8 cellular contexts compared by ENCODE assay signal in the genomic region with DNA sequence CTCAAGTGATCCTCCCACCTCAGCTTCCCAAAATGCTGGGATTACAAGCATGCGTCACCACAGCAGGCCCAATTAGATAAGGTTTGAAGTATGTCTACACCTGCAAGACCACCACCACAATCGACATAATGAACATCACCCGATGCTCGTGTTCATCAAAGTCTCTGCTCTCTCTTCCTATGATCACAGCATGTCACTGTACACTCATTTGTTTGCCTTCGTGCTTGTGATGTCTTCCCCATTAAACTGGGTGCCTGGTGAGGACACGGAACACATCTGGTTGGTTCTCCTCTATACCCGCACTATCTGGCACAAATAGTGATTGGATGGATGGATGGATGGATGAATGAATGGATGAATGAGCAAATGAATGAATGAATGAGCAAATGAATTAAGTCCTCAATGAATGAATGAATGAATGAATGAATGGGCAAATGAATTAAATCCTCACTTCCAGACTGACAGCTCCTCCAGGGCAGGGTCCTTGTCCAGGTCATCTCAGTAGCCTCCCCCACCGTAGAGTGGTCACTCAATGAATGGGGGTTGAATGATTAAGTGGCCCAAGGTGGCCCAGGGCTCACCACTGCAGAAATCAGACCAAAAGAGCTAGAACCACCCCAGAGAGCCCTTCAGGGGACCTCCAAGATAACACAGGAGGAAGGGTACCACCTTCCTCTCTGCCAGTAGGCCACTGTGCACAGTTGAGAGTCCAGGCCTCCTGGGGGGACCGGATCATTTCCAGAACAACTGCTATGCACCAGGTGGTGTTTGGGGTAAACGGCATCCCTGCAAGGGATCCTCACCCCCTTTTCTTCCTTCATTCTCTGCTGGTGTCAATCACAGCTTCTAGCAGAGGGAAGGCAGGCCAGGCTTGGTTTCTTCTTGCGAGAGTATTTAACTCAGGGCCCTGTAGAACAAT. TPM values are rescaled to one million over a fixed set of nuclear protein-coding genes. Genes with fewer than 3 reads are reported as not detected.
A peak's percentile ranks its signal among the peaks of the same experiment; 100 is the strongest.
DNase-seq lines count a peak whose midpoint lies in the region; ATAC-seq and TF ChIP-seq lines count a peak whose summit lies in the region.

No MANE protein-coding gene starts in this region.

- H3K4me1 ChIP-seq in HUES48 (ENCODE audit: control insufficient read depth, insufficient read depth, low read length) (no peaks in the 10 kb centered on the region), smooth muscle cell (ENCODE audit: low read depth) (peaks cover 6% of the 10 kb centered on the region)

- H3K36me3 ChIP-seq in HUES48 (ENCODE audit: control insufficient read depth, insufficient read depth, low read length) (peaks cover 59% of the 10 kb centered on the region), smooth muscle cell (ENCODE audit: low read depth) (peaks cover 11% of the 10 kb centered on the region)

- no peak overlapping the region for H2AFZ ChIP-seq in smooth muscle cell (ENCODE audit: low read depth)

- no peaks in the 10 kb centered on the region for H3K9me3 Mint-ChIP-seq in Calu3 (ENCODE audit: low read depth, unreplicated experiment)
- H3K9me3 Mint-ChIP-seq in activated CD4-positive, alpha-beta T cell treated with anti-CD3 and anti-CD28 coated beads, Interleukin-2, amount 10 ng/mL, durations not matched to agents 24 days and 14 days: no peaks in the 10 kb centered on the region

- H3K27me3 ChIP-seq in HUES48 (ENCODE audit: control insufficient read depth, insufficient read depth, low read length) (no peaks in the 10 kb centered on the region), smooth muscle cell (ENCODE audit: low read depth) (no peaks in the 10 kb centered on the region)

- DNase-seq in Calu3: peak; percentile 63
- no peak for DNase-seq in activated CD4-positive, alpha-beta T cell treated with anti-CD3 and anti-CD28 coated beads, Interleukin-2, amount 10 ng/mL, durations not matched to agents 24 days and 14 days
- peak; percentile 73 for DNase-seq in fibroblast of peridontal ligament (ENCODE audit: extremely low read depth)
- no peak for DNase-seq in smooth muscle cell (lab: John Stamatoyannopoulos, UW; ENCODE audit: unreplicated experiment)
- no peak for DNase-seq in NCI-H526 (lab: John Stamatoyannopoulos, UW)
- no peak for DNase-seq in central memory CD4-positive, alpha-beta T cell

- peaks cover 22% of the 10 kb centered on the region for H3K4me1 Mint-ChIP-seq in Calu3 (ENCODE audit: low read depth, unreplicated experiment)
- peaks cover 23% of the 10 kb centered on the region for H3K4me1 Mint-ChIP-seq in activated CD4-positive, alpha-beta T cell treated with anti-CD3 and anti-CD28 coated beads, Interleukin-2, amount 10 ng/mL, durations not matched to agents 24 days and 14 days

- no peak overlapping the region for H3K4me3 ChIP-seq in HUES48 (ENCODE audit: low read depth, low read length)
- H3K4me3 ChIP-seq in smooth muscle cell: no peak overlapping the region

- peaks cover 50% of the 10 kb centered on the region for H3F3A ChIP-seq in smooth muscle cell (ENCODE audit: low read depth)

- peaks cover 100% of the 10 kb centered on the region for H3K36me3 Mint-ChIP-seq in Calu3 (ENCODE audit: insufficient read depth, unreplicated experiment)
- H3K36me3 Mint-ChIP-seq in activated CD4-positive, alpha-beta T cell treated with anti-CD3 and anti-CD28 coated beads, Interleukin-2, amount 10 ng/mL, durations not matched to agents 24 days and 14 days (ENCODE audit: low read depth): peaks cover 55% of the 10 kb centered on the region

- BruUV-seq in Calu3 (replicated peaks; lab: Mats Ljungman, UMichigan): no TSS peak

- H3K4me3 Mint-ChIP-seq in Calu3 (ENCODE audit: low read depth, unreplicated experiment): peak overlapping the region; percentile 92
- H3K4me3 Mint-ChIP-seq in activated CD4-positive, alpha-beta T cell treated with anti-CD3 and anti-CD28 coated beads, Interleukin-2, amount 10 ng/mL, durations not matched to agents 24 days and 14 days: peak overlapping the region; percentile 100

- no peak for ATAC-seq in HG02571 (IDR thresholded peaks at IDR 0.05; ENCODE audit: unreplicated experiment)

- peak overlapping the region; percentile 68 for H3K27ac ChIP-seq in HUES48 (ENCODE audit: low read depth, low read length)
- H3K27ac ChIP-seq in smooth muscle cell (ENCODE audit: low read depth): peak overlapping the region; percentile 49

- no peak overlapping the region for H3K9ac ChIP-seq in HUES48 (ENCODE audit: low read depth, low read length)
- H3K9ac ChIP-seq in smooth muscle cell (ENCODE audit: low read depth): no peak overlapping the region

- peak overlapping the region; percentile 91 for H3K4me2 ChIP-seq in smooth muscle cell

- peak overlapping the region; percentile 98 for H3K27ac Mint-ChIP-seq in Calu3 (ENCODE audit: unreplicated experiment)
- H3K27ac Mint-ChIP-seq in activated CD4-positive, alpha-beta T cell treated with anti-CD3 and anti-CD28 coated beads, Interleukin-2, amount 10 ng/mL, durations not matched to agents 24 days and 14 days: peak overlapping the region; percentile 86

- H3K9me3 ChIP-seq in HUES48 (ENCODE audit: control insufficient read depth, insufficient read depth, low read length): no peaks in the 10 kb centered on the region
- H3K9me3 ChIP-seq in smooth muscle cell (replicated peaks; ENCODE audit: low read depth): no peaks in the 10 kb centered on the region

- H4K20me1 ChIP-seq in smooth muscle cell (ENCODE audit: low read depth): peaks cover 70% of the 10 kb centered on the region

- 62% methylated on average over 11 of the region's 11 CpGs for WGBS in smooth muscle cell (ENCODE audit: low lambda C conversion rate)

- no peaks in the 10 kb centered on the region for H3K27me3 Mint-ChIP-seq in Calu3 (ENCODE audit: unreplicated experiment)
- peaks cover 2% of the 10 kb centered on the region for H3K27me3 Mint-ChIP-seq in activated CD4-positive, alpha-beta T cell treated with anti-CD3 and anti-CD28 coated beads, Interleukin-2, amount 10 ng/mL, durations not matched to agents 24 days and 14 days

- CTCF ChIA-PET in Calu3 (lab: Charles Lee): interaction anchor here (0.5 to 1.6 kb wide), 5 partner anchors 9 to 140 kb away, joined by 3 to 6 read pairs (median 3); no protein-coding TSS in a partner anchor

- intact Hi-C loops in Calu3 (cut with micrococcal nuclease; ENCODE audit: unreplicated experiment): no loop called here
- intact Hi-C loops in activated CD4-positive, alpha-beta T cell treated with anti-CD3 and anti-CD28 coated beads, Interleukin-2, amount 10 ng/mL, durations not matched to agents 24 days and 14 days (cut with micrococcal nuclease): no loop called here

- H3K79me2 ChIP-seq in smooth muscle cell (ENCODE audit: low read depth): peaks cover 38% of the 10 kb centered on the region

- TF ChIP-seq CTCF in Calu3 (IDR thresholded peaks at IDR 0.05; ENCODE audit: unreplicated experiment): no peak
- no peak for TF ChIP-seq CTCF in smooth muscle cell (IDR thresholded peaks at IDR 0.05; ENCODE audit: borderline replicate concordance, insufficient read depth, poor library complexity, severe bottlenecking)

RNA-seq across cellular contexts. Expression of a gene that starts 4.9 kb away (rescaled TPM):
- total RNA-seq in Calu3 (2022) (5,869 and 6,282 TPM in 2 replicates), smooth muscle cell (4,583 and 5,789 TPM in 2 replicates)
- total RNA-seq in activated CD4-positive, alpha-beta T cell treated with anti-CD3 and anti-CD28 coated beads, Interleukin-2, amount 10 ng/mL, durations not matched to agents 24 days and 14 days: 7,275 and 7,450 TPM in 2 replicates
- polyA plus RNA-seq in smooth muscle cell: 15,841 and 17,804 TPM in 2 replicates

RNA-seq across cellular contexts. Expression of a gene that starts 11.9 kb away (rescaled TPM):
- 40.0 and 45.8 TPM in 2 replicates for total RNA-seq in Calu3 (2022)
- total RNA-seq in activated CD4-positive, alpha-beta T cell treated with anti-CD3 and anti-CD28 coated beads, Interleukin-2, amount 10 ng/mL, durations not matched to agents 24 days and 14 days: 15.7 and 16.3 TPM in 2 replicates
- total RNA-seq in smooth muscle cell: 4.2 and 11.0 TPM in 2 replicates
- polyA plus RNA-seq in smooth muscle cell: 3.6 and 8.5 TPM in 2 replicates

Comparison
In these comparisons a context has a peak if more than half of its experiments do, and no peak if none do; other contexts are left out.
1. DNase-seq: peak in Calu3 (single experiment) and fibroblast of peridontal ligament (single experiment); none in activated CD4-positive, alpha-beta T cell treated with anti-CD3 and anti-CD28 coated beads, Interleukin-2, amount 10 ng/mL, durations not matched to agents 24 days and 14 days (single experiment), smooth muscle cell (single experiment), NCI-H526 (0 of 2) and central memory CD4-positive, alpha-beta T cell (single experiment).